Comparison of ENCODE assay signal across 30 cellular contexts in genomic region chr1:112341986-112342385, GRCh38.
"Had no signal": no experiment of that assay in that cellular context is flagged by ENCODE, and none has a peak within 500 bp of the region (broad histone marks: within the 10 kb centered on the region; RNA-seq: fewer than 3 reads in every experiment).

No MANE protein-coding gene starts in this region.

- H3K4me3 ChIP-seq: adrenal gland, body of pancreas, colonic mucosa, dorsolateral prefrontal cortex, esophagus muscularis mucosa, gastrocnemius medialis, heart left ventricle had no signal

- H3K4me1 ChIP-seq: adrenal gland, colonic mucosa, foreskin keratinocyte, gastrocnemius medialis had no signal

- H3K27ac ChIP-seq: adrenal gland, body of pancreas, colonic mucosa, esophagus muscularis mucosa, foreskin keratinocyte, gastrocnemius medialis, heart left ventricle had no signal

- DNase-seq: activated CD4-positive, alpha-beta memory T cell treated with anti-CD3 and anti-CD28 coated beads for 36 hours; activated CD4-positive, alpha-beta T cell treated with anti-CD3 and anti-CD28 coated beads for 36 hours; activated CD4-positive, alpha-beta T cell treated with anti-CD3 and anti-CD28 coated beads, Interleukin-2, amount 10 ng/mL, durations not matched to agents 24 days and 14 days; activated CD4-positive, CD25-positive, alpha-beta regulatory T cell; activated CD4-positive, CD25-positive, alpha-beta regulatory T cell treated with anti-CD3 and anti-CD28 coated beads, Interleukin-2, amount 50 U/mL, for 72 hours; activated CD8-positive, alpha-beta memory T cell treated with anti-CD3 and anti-CD28 coated beads, Interleukin-2, amount 10 ng/mL, durations not matched to agents 7 days and 5 days; activated CD8-positive, alpha-beta memory T cell treated with anti-CD3 and anti-CD28 coated beads, Interleukin-2, amount 50 U/mL, for 4 hours; activated CD8-positive, alpha-beta T cell treated with anti-CD3 and anti-CD28 coated beads, Interleukin-2, amount 10 ng/mL, durations not matched to agents 7 days and 5 days; activated effector memory CD4-positive, alpha-beta T cell treated with anti-CD3 and anti-CD28 coated beads, Interleukin-2, amount 50 U/mL, for 16 hours; activated naive CD4-positive, alpha-beta T cell treated with anti-CD3 and anti-CD28 coated beads for 36 hours; activated naive CD8-positive, alpha-beta T cell treated with anti-CD3 and anti-CD28 coated beads for 36 hours; activated naive CD8-positive, alpha-beta T cell treated with anti-CD3 and anti-CD28 coated beads, Interleukin-2, amount 50 U/mL, for 24 hours; activated T-cell treated with anti-CD3 and anti-CD28 coated beads, Interleukin-2, amount 50 U/mL, for 1 hour; activated T-cell treated with anti-CD3 and anti-CD28 coated beads, Interleukin-2, amount 50 U/mL, for 48 hours; adrenal gland; amygdala; aorta; body of pancreas; central memory CD4-positive, alpha-beta T cell; colonic mucosa; effector memory CD4-positive, alpha-beta T cell; erythroblast; foreskin keratinocyte; gastrocnemius medialis; glutamatergic neuron; heart left ventricle; T-cell; T1000 had no signal

- H3K27me3 ChIP-seq: adrenal gland, body of pancreas, colonic mucosa, dorsolateral prefrontal cortex, esophagus muscularis mucosa, heart left ventricle had no signal

- H3K36me3 ChIP-seq: adrenal gland, colonic mucosa, esophagus muscularis mucosa, gastrocnemius medialis, heart left ventricle had no signal

- ATAC-seq: activated CD4-positive, alpha-beta T cell treated with anti-CD3 and anti-CD28 coated beads for 36 hours; activated CD8-positive, alpha-beta memory T cell treated with anti-CD3 and anti-CD28 coated beads, Interleukin-2, amount 10 ng/mL, durations not matched to agents 7 days and 5 days; activated CD8-positive, alpha-beta T cell treated with anti-CD3 and anti-CD28 coated beads, Interleukin-2, amount 10 ng/mL, durations not matched to agents 7 days and 5 days; activated naive CD8-positive, alpha-beta T cell treated with anti-CD3 and anti-CD28 coated beads, Interleukin-2, amount 50 U/mL, for 24 hours; body of pancreas; foreskin keratinocyte; gastrocnemius medialis; T-cell had no signal

- H3K9me3 ChIP-seq: adrenal gland, body of pancreas, colonic mucosa, esophagus muscularis mucosa, gastrocnemius medialis, heart left ventricle had no signal
